In the genomic region with DNA sequence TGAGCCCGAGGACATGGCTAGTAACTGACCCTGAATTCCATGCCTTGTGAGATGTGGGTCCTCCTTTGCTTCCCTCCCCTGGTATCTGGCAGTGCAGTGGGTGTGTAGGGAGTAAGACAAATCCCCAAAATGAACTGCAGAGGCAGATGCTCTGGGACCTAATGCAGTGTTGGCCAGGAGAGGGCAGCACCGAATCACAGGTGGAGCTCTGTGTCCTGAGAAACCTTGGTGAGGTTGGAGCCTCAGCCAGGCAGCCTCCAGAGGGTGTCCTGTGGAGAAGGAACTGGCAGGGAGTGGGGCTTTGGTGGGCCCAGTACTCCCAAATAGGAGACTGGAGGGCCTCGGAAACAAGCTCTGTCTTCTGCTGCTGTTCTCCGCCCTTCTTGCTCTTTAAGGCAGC, we compare ENCODE assay signal across 7 cellular contexts.
DNase-seq lines count a peak whose midpoint lies in the region; ATAC-seq and TF ChIP-seq lines count a peak whose summit lies in the region.
"Not testable (repeated sequence)": the region's sequence is repeated elsewhere in the genome, so short reads cannot be mapped to it uniquely, and the experiment has no call there.

No MANE protein-coding gene starts in this region.

- not testable (repeated sequence) for H3K9me3 Mint-ChIP-seq in activated naive CD4-positive, alpha-beta T cell treated with anti-CD3 and anti-CD28 coated beads, Interleukin-2, amount 50 U/mL, for 72 hours; glutamatergic neuron (ENCODE audit: unreplicated experiment)

- TF ChIP-seq CTCF in LNCAP (IDR thresholded peaks at IDR 0.05) (peak; percentile 68), glutamatergic neuron (IDR thresholded peaks at IDR 0.05; ENCODE audit: partially characterized antibody, unreplicated experiment) (peak; percentile 15)
- TF ChIP-seq CTCF in omental fat pad (IDR thresholded peaks at IDR 0.05): not testable (repeated sequence)

- not testable (repeated sequence) for H3K27ac Mint-ChIP-seq in activated naive CD4-positive, alpha-beta T cell treated with anti-CD3 and anti-CD28 coated beads, Interleukin-2, amount 50 U/mL, for 72 hours; glutamatergic neuron (ENCODE audit: unreplicated experiment)

- not testable (repeated sequence) for H3K4me3 Mint-ChIP-seq in glutamatergic neuron (ENCODE audit: unreplicated experiment)

- not testable (repeated sequence) for DNase-seq in activated naive CD4-positive, alpha-beta T cell treated with anti-CD3 and anti-CD28 coated beads, Interleukin-2, amount 50 U/mL, for 72 hours (ENCODE audit: low spot score in 2 of 2); glutamatergic neuron; omental fat pad (ENCODE audit: low spot score)

- peak; percentile 75 for ATAC-seq in GM18861 (IDR thresholded peaks at IDR 0.05; ENCODE audit: unreplicated experiment)
- peak; percentile 69 for ATAC-seq in GM21528 (IDR thresholded peaks at IDR 0.05; ENCODE audit: low FRiP score, unreplicated experiment)
- peak; percentile 92 for ATAC-seq in HG02885 (IDR thresholded peaks at IDR 0.05; ENCODE audit: poor library complexity, unreplicated experiment)
- ATAC-seq in activated naive CD4-positive, alpha-beta T cell treated with anti-CD3 and anti-CD28 coated beads, Interleukin-2, amount 50 U/mL, for 72 hours: peak; percentile 68 to 77
- peak; percentile 55 for ATAC-seq in omental fat pad (ENCODE audit: low FRiP score)

- H3K27me3 Mint-ChIP-seq in glutamatergic neuron (ENCODE audit: unreplicated experiment): not testable (repeated sequence)

- H3K36me3 Mint-ChIP-seq in activated naive CD4-positive, alpha-beta T cell treated with anti-CD3 and anti-CD28 coated beads, Interleukin-2, amount 50 U/mL, for 72 hours; glutamatergic neuron (ENCODE audit: unreplicated experiment): not testable (repeated sequence)

- H3K4me1 Mint-ChIP-seq in glutamatergic neuron (ENCODE audit: low read depth, unreplicated experiment): not testable (repeated sequence)
